Comparison of ENCODE assay signal across 9 cellular contexts in the genomic region with DNA sequence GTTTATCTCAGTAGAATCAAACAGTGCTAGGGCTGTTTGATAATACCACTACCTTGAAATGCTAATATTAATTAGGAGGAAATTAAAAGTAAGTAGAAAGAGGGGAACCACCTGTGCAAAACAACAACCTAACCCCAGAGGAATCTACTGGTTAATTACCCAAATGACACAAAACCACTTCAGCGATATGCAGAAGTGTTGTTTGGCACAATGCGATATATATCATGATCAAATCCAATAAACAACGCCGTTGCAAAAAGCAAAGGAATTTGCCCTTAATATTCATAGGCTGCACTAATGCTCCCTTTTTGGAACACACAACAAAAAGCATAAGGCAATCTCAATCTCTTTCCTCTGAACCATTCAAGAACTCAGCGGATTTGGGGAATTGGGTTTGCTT. TPM values are rescaled to one million over a fixed set of nuclear protein-coding genes. Genes with fewer than 3 reads are reported as not detected.
A peak's percentile ranks its signal among the peaks of the same experiment; 100 is the strongest.
DNase-seq lines count a peak whose midpoint lies in the region; ATAC-seq and TF ChIP-seq lines count a peak whose summit lies in the region.
"Had no signal": no experiment of that assay in that cellular context is flagged by ENCODE, and none has a peak within 500 bp of the region (broad histone marks: within the 10 kb centered on the region; RNA-seq: fewer than 3 reads in every experiment).

No MANE protein-coding gene starts in this region.

- peak overlapping the region; percentile 89 for H3K4me3 Mint-ChIP-seq in activated CD4-positive, alpha-beta T cell treated with anti-CD3 and anti-CD28 coated beads, Interleukin-2, amount 10 ng/mL, durations not matched to agents 24 days and 14 days
- H3K4me3 Mint-ChIP-seq in activated T-helper 2 cell treated with anti-CD3 and anti-CD28 coated beads, Interferon-gamma antibody, Interleukin-2, Interleukin-4, amounts not matched to agents 10 μg/mL and 5 μg/mL and 100 μg/mL, durations not matched to agents 14 hours and 24 hours and 36 hours (ENCODE audit: low read depth): peak overlapping the region; percentile 88

- no peak for ATAC-seq in HG02884 (IDR thresholded peaks at IDR 0.05; ENCODE audit: unreplicated experiment)

- H3K36me3 Mint-ChIP-seq in activated CD4-positive, alpha-beta T cell treated with anti-CD3 and anti-CD28 coated beads, Interleukin-2, amount 10 ng/mL, durations not matched to agents 24 days and 14 days (ENCODE audit: low read depth): peaks cover 17% of the 10 kb centered on the region
- peaks cover 13% of the 10 kb centered on the region for H3K36me3 Mint-ChIP-seq in activated T-helper 2 cell treated with anti-CD3 and anti-CD28 coated beads, Interferon-gamma antibody, Interleukin-2, Interleukin-4, amounts not matched to agents 10 μg/mL and 5 μg/mL and 100 μg/mL, durations not matched to agents 14 hours and 24 hours and 36 hours (ENCODE audit: low read depth)

- peaks cover 41% of the 10 kb centered on the region for H3K4me1 Mint-ChIP-seq in activated CD4-positive, alpha-beta T cell treated with anti-CD3 and anti-CD28 coated beads, Interleukin-2, amount 10 ng/mL, durations not matched to agents 24 days and 14 days
- H3K4me1 Mint-ChIP-seq in activated T-helper 2 cell treated with anti-CD3 and anti-CD28 coated beads, Interferon-gamma antibody, Interleukin-2, Interleukin-4, amounts not matched to agents 10 μg/mL and 5 μg/mL and 100 μg/mL, durations not matched to agents 14 hours and 24 hours and 36 hours (ENCODE audit: low read depth): peaks cover 33% of the 10 kb centered on the region

- WGBS in suprapubic skin: 19% methylated on average over 5 of the region's 5 CpGs

- peak overlapping the region; percentile 64 for H3K27ac ChIP-seq in layer of hippocampus (ENCODE audit: low read depth, low read length)
- H3K27ac ChIP-seq in suprapubic skin: no peak overlapping the region

- TF ChIP-seq EP300 in suprapubic skin (IDR thresholded peaks at IDR 0.05): no peak

- no peaks in the 10 kb centered on the region for H3K9me3 Mint-ChIP-seq in activated CD4-positive, alpha-beta T cell treated with anti-CD3 and anti-CD28 coated beads, Interleukin-2, amount 10 ng/mL, durations not matched to agents 24 days and 14 days
- no peaks in the 10 kb centered on the region for H3K9me3 Mint-ChIP-seq in activated T-helper 2 cell treated with anti-CD3 and anti-CD28 coated beads, Interferon-gamma antibody, Interleukin-2, Interleukin-4, amounts not matched to agents 10 μg/mL and 5 μg/mL and 100 μg/mL, durations not matched to agents 14 hours and 24 hours and 36 hours

- no peak overlapping the region for H3K27ac Mint-ChIP-seq in activated CD4-positive, alpha-beta T cell treated with anti-CD3 and anti-CD28 coated beads, Interleukin-2, amount 10 ng/mL, durations not matched to agents 24 days and 14 days
- H3K27ac Mint-ChIP-seq in activated T-helper 2 cell treated with anti-CD3 and anti-CD28 coated beads, Interferon-gamma antibody, Interleukin-2, Interleukin-4, amounts not matched to agents 10 μg/mL and 5 μg/mL and 100 μg/mL, durations not matched to agents 14 hours and 24 hours and 36 hours: no peak overlapping the region

- DNase-seq in activated CD4-positive, alpha-beta T cell treated with anti-CD3 and anti-CD28 coated beads, Interleukin-2, amount 10 ng/mL, durations not matched to agents 24 days and 14 days: no peak
- DNase-seq in activated CD4-positive, alpha-beta T cell treated with anti-CD3 and anti-CD28 coated beads for 1 hour: no peak
- no peak for DNase-seq in activated T-helper 2 cell treated with anti-CD3 and anti-CD28 coated beads, Interferon-gamma antibody, Interleukin-2, Interleukin-4, amounts not matched to agents 10 μg/mL and 5 μg/mL and 100 μg/mL, durations not matched to agents 14 hours and 24 hours and 36 hours (ENCODE audit: low spot score)
- DNase-seq in suprapubic skin (ENCODE audit: low spot score in 2 of 2): no peak
- no peak for DNase-seq in NCI-H510A (lab: John Stamatoyannopoulos, UW)
- no peak for DNase-seq in MV-4-11 (lab: John Stamatoyannopoulos, UW)
- DNase-seq: cortex of kidney had no signal

- no peaks in the 10 kb centered on the region for H3K36me3 ChIP-seq in suprapubic skin

- H3K4me1 ChIP-seq in suprapubic skin: peaks cover 53% of the 10 kb centered on the region

- no peaks in the 10 kb centered on the region for H3K27me3 ChIP-seq in layer of hippocampus (ENCODE audit: control insufficient read depth, insufficient read depth, low read length)
- no peaks in the 10 kb centered on the region for H3K27me3 ChIP-seq in suprapubic skin

- H3K4me3 ChIP-seq in suprapubic skin: peak overlapping the region; percentile 83

- no peak for TF ChIP-seq POLR2A in suprapubic skin (IDR thresholded peaks at IDR 0.05)

- intact Hi-C loops in activated CD4-positive, alpha-beta T cell treated with anti-CD3 and anti-CD28 coated beads, Interleukin-2, amount 10 ng/mL, durations not matched to agents 24 days and 14 days (cut with micrococcal nuclease): loop anchor here (1.0 to 5.0 kb wide), 6 partner anchors 8 to 943 kb away; a partner anchor contains a TSS
- intact Hi-C loops in activated T-helper 2 cell treated with anti-CD3 and anti-CD28 coated beads, Interferon-gamma antibody, Interleukin-2, Interleukin-4, amounts not matched to agents 10 μg/mL and 5 μg/mL and 100 μg/mL, durations not matched to agents 14 hours and 24 hours and 36 hours (cut with micrococcal nuclease): loop anchor here (5.0 kb wide), 2 partner anchors 413 to 678 kb away; a partner anchor contains a TSS

- H3K9me3 ChIP-seq in suprapubic skin: no peaks in the 10 kb centered on the region

- no peak for TF ChIP-seq CTCF in suprapubic skin (IDR thresholded peaks at IDR 0.05)

- peaks cover 12% of the 10 kb centered on the region for H3K27me3 Mint-ChIP-seq in activated CD4-positive, alpha-beta T cell treated with anti-CD3 and anti-CD28 coated beads, Interleukin-2, amount 10 ng/mL, durations not matched to agents 24 days and 14 days
- H3K27me3 Mint-ChIP-seq in activated T-helper 2 cell treated with anti-CD3 and anti-CD28 coated beads, Interferon-gamma antibody, Interleukin-2, Interleukin-4, amounts not matched to agents 10 μg/mL and 5 μg/mL and 100 μg/mL, durations not matched to agents 14 hours and 24 hours and 36 hours (ENCODE audit: low read depth): peaks cover 18% of the 10 kb centered on the region

RNA-seq across cellular contexts. Expression of a gene that starts 1.6 kb away (rescaled TPM):
- 24.3 and 24.6 TPM in 2 replicates for total RNA-seq in activated CD4-positive, alpha-beta T cell treated with anti-CD3 and anti-CD28 coated beads, Interleukin-2, amount 10 ng/mL, durations not matched to agents 24 days and 14 days
- total RNA-seq in activated T-helper 2 cell treated with anti-CD3 and anti-CD28 coated beads, Interferon-gamma antibody, Interleukin-2, Interleukin-4, amounts not matched to agents 10 μg/mL and 5 μg/mL and 100 μg/mL, durations not matched to agents 14 hours and 24 hours and 36 hours: 21.0 and 23.1 TPM in 2 replicates
- 100 to 1,000 TPM; 109 to 226 (median 125) TPM for total RNA-seq in suprapubic skin

RNA-seq across cellular contexts. Expression of a gene that starts 29.2 kb away (rescaled TPM):
- total RNA-seq in activated CD4-positive, alpha-beta T cell treated with anti-CD3 and anti-CD28 coated beads, Interleukin-2, amount 10 ng/mL, durations not matched to agents 24 days and 14 days: 0.75 and 1.0 TPM in 2 replicates
- 1.3 and 2.1 TPM in 2 replicates for total RNA-seq in activated T-helper 2 cell treated with anti-CD3 and anti-CD28 coated beads, Interferon-gamma antibody, Interleukin-2, Interleukin-4, amounts not matched to agents 10 μg/mL and 5 μg/mL and 100 μg/mL, durations not matched to agents 14 hours and 24 hours and 36 hours
- 10 to 100 TPM in 3 of 4 donors, 1 to 10 TPM in 1; 8.2 to 22.8 (median 14.5) TPM for total RNA-seq in suprapubic skin
